1 cellular context compared by ENCODE assay signal in genomic region chr11:3340025-3340424, GRCh38.
TF ChIP-seq lines count a peak whose summit lies in the region.

No MANE protein-coding gene starts in this region.

TF ChIP-seq in K562, 482 proteins besides CTCF, POLR2A, EP300 and RAD21 (continues in another document):
- TF ChIP-seq ZNF407 (IDR thresholded peaks at IDR 0.05; ENCODE audit: low read depth) (no peak), RBFOX2 (IDR thresholded peaks at IDR 0.05; ENCODE audit: low read depth, low read length) (no peak), YY1 (IDR thresholded peaks at IDR 0.05; ENCODE audit: borderline replicate concordance in 1 of 3, control insufficient read depth in 1 of 3, extremely low read depth in 1 of 3, insufficient read depth in 3 of 3, insufficient read length in 1 of 3, insufficient replicate concordance in 2 of 3, low read depth in 1 of 3, low read length in 2 of 3) (peak in 1 of 3 experiments; percentile 57), BACH1 (tag; IDR thresholded peaks at IDR 0.05) (no peak), ATF6 (CRISPR knock-in tag; IDR thresholded peaks at IDR 0.05) (no peak), GTF2A2 (tag; IDR thresholded peaks at IDR 0.05) (no peak), THAP12 (CRISPR knock-in tag; IDR thresholded peaks at IDR 0.05) (no peak), MEF2A (IDR thresholded peaks at IDR 0.05; ENCODE audit: control insufficient read depth, low read depth, low read length) (peak; percentile 1; the same call in 1 of the 2 replicates), MAFF (IDR thresholded peaks at IDR 0.05; ENCODE audit: low read length) (no peak), ZC3H8 (IDR thresholded peaks at IDR 0.05) (no peak), ASH1L (IDR thresholded peaks at IDR 0.05; ENCODE audit: borderline replicate concordance, low read depth, partially characterized antibody) (no peak), ZNF764 (CRISPR knock-in tag; IDR thresholded peaks at IDR 0.05; ENCODE audit: low read depth) (no peak), ZNF197 (CRISPR knock-in tag; IDR thresholded peaks at IDR 0.05; ENCODE audit: low read depth) (no peak), BMI1 (IDR thresholded peaks at IDR 0.05; ENCODE audit: low read length) (no peak), CBX1 (IDR thresholded peaks at IDR 0.05; ENCODE audit: low read depth) (no peak), POU5F1 (IDR thresholded peaks at IDR 0.05; ENCODE audit: borderline replicate concordance, low read depth, low read length, partially characterized antibody) (no peak), HINFP (tag; conservative IDR thresholded peaks at IDR 0.05; ENCODE audit: low read depth) (no peak), ZNF263 (CRISPR knock-in tag; IDR thresholded peaks at IDR 0.05; ENCODE audit: borderline replicate concordance) (no peak), SAFB (IDR thresholded peaks at IDR 0.05; ENCODE audit: borderline replicate concordance, low read depth, low read length) (no peak), MGA (IDR thresholded peaks at IDR 0.05) (peak; percentile 85), MED1 (CRISPR knock-in tag; IDR thresholded peaks at IDR 0.05; ENCODE audit: borderline replicate concordance) (no peak), BRF1 (IDR thresholded peaks at IDR 0.05; ENCODE audit: borderline replicate concordance, extremely low read depth, insufficient read length) (no peak), SNAPC5 (CRISPR knock-in tag; IDR thresholded peaks at IDR 0.05) (no peak), ATF1 (CRISPR knock-in tag; IDR thresholded peaks at IDR 0.05) (no peak), ATF1 (tag; IDR thresholded peaks at IDR 0.05) (no peak; the same call in 1 of the 2 replicates), FIP1L1 (IDR thresholded peaks at IDR 0.05; ENCODE audit: low read depth, low read length, poor library complexity, severe bottlenecking) (no peak), BRD9 (IDR thresholded peaks at IDR 0.05; ENCODE audit: low read depth, partially characterized antibody) (no peak), NR2C1 (IDR thresholded peaks at IDR 0.05) (no peak), NR2C1 (tag; IDR thresholded peaks at IDR 0.05) (peak; percentile 17; the same call in 1 of the 2 replicates)
